8 cellular contexts compared by ENCODE assay signal in the genomic region with DNA sequence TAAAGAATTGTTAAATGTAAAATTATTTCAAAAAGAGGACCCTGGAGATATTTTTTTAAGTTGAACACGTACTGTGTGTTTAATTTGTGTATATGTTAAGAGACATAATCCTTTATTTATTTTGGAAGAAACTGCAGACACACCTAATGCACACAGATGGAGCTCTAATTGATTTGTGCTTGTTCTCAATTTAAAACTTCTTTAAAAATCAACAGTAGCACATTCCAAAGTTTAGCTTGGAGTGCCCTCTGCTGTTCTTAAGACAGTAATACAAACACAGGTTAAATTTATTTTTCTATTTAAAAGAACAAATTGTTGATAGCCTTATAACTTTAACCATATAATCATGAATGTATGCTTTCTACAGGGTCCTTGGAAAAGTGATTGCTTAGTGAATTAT.
DNase-seq lines count a peak whose midpoint lies in the region; ATAC-seq and TF ChIP-seq lines count a peak whose summit lies in the region.

No MANE protein-coding gene starts in this region.

- H3K9me3 ChIP-seq in uterus: no peaks in the 10 kb centered on the region
- H3K9me3 ChIP-seq in gastrocnemius medialis: no peaks in the 10 kb centered on the region

- peak; percentile 46 for DNase-seq in DMS153 treated with DMSO at 0.1 percent for 48 hours (lab: John Stamatoyannopoulos, UW; ENCODE audit: unreplicated experiment)
- peak; percentile 69 to 75 for DNase-seq in Kasumi-1 (lab: John Stamatoyannopoulos, UW)
- peak; percentile 57 for DNase-seq in SHP77 treated with DMSO at 0.1 percent for 48 hours (lab: John Stamatoyannopoulos, UW)
- DNase-seq in foreskin melanocyte: peak; percentile 14
- DNase-seq in uterus: no peak
- no peak for DNase-seq in gastrocnemius medialis

- intact Hi-C loops in uterus (cut with DNase I; ENCODE audit: low total_unique reads) (no loop called here), gastrocnemius medialis (cut with DNase I; ENCODE audit: low total_unique reads) (no loop called here)

- H3K4me1 ChIP-seq in uterus (no peaks in the 10 kb centered on the region), gastrocnemius medialis (no peaks in the 10 kb centered on the region)

- H3K36me3 ChIP-seq in uterus (no peaks in the 10 kb centered on the region), gastrocnemius medialis (no peaks in the 10 kb centered on the region)

- TF ChIP-seq CTCF in uterus (IDR thresholded peaks at IDR 0.05) (peak in 3 of 4 experiments; percentile 35 to 45 (median 39)), gastrocnemius medialis (IDR thresholded peaks at IDR 0.05 in 4 of 5, conservative IDR thresholded peaks at IDR 0.05 in 1 of 5) (peak in 2 of 5 experiments; percentile 14 to 23)

- H3K4me3 ChIP-seq in uterus (no peak overlapping the region), gastrocnemius medialis (no peak overlapping the region)

- no peaks in the 10 kb centered on the region for H3K27me3 ChIP-seq in uterus
- H3K27me3 ChIP-seq in gastrocnemius medialis: no peaks in the 10 kb centered on the region

- TF ChIP-seq POLR2A in uterus (IDR thresholded peaks at IDR 0.05): no peak
- TF ChIP-seq POLR2A in gastrocnemius medialis (IDR thresholded peaks at IDR 0.05): no peak

- in situ Hi-C loops in gastrocnemius medialis (cut with MboI; ENCODE audit: low sequenced_read_pairs in 4 of 4): loop anchor here in 1 of 4 donors (25.0 kb wide), 1 partner anchor 550 kb away; a partner anchor contains a TSS

- ATAC-seq in GM18867 (IDR thresholded peaks at IDR 0.05; ENCODE audit: unreplicated experiment) (no peak), gastrocnemius medialis (no peak)
- ATAC-seq in activated CD4-positive, CD25-positive, alpha-beta regulatory T cell treated with anti-CD3 and anti-CD28 coated beads, Interleukin-2, amount 50 U/mL, for 24 hours: no peak

- H3K27ac ChIP-seq in uterus (no peak overlapping the region), gastrocnemius medialis (no peak overlapping the region)

Comparison
In these comparisons a context has a peak if more than half of its experiments do, and no peak if none do; other contexts are left out.
1. DNase-seq: peak in DMS153 treated with DMSO at 0.1 percent for 48 hours (single experiment), Kasumi-1 (2 of 2), SHP77 treated with DMSO at 0.1 percent for 48 hours (single experiment) and foreskin melanocyte (single experiment); none in uterus (0 of 2) and gastrocnemius medialis (0 of 2).